Comparison of ENCODE assay signal across 11 cellular contexts in the genomic region with DNA sequence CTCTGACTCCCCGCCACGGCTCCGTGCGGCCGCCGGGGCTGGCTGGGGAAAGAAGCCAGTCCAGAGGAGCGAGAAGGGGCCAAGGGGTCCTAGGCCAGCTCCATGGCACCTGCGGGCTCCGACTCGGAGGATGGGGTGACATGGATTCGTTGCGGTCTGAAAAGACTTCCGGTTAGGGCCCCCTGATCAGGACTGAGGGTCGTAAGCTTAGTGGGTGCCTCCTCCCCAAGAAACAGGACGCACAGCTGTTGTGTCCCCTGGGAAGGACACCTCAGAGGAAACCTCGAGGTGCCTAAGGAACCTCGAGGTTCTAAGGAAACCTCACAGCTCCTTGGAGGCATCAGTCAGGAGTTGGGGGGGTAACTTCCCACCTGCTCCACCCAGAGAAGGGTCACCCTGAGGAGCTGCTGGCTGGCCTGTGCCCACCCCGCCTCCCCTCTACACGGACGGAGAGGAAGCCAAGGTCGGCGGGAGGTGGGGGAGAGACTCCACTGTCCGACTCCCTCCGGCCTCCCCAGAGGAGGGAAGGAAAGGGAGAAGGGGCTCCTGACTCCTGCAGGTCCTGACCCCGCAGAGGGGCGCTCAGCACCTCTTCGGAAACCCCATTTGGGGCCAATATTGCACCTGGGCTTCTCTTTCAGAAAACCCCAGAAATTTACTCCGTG. TPM values are rescaled to one million over a fixed set of nuclear protein-coding genes. Genes with fewer than 3 reads are reported as not detected.
A peak's percentile ranks its signal among the peaks of the same experiment; 100 is the strongest.
DNase-seq lines count a peak whose midpoint lies in the region; TF ChIP-seq lines count a peak whose summit lies in the region.
"Had no signal": no experiment of that assay in that cellular context is flagged by ENCODE, and none has a peak within 500 bp of the region (broad histone marks: within the 10 kb centered on the region; RNA-seq: fewer than 3 reads in every experiment).

No MANE protein-coding gene starts in this region.

- H3K4me3 ChIP-seq in GM23248: peak overlapping the region; percentile 58; the same call in 1 of the 2 replicates
- H3K4me3 ChIP-seq in Peyer's patch: peak overlapping the region in 3 of 4 donors; percentile 44 to 54 (median 54)
- H3K4me3 ChIP-seq in iPS-18a (ENCODE audit: low read length): peak overlapping the region; percentile 59
- peak overlapping the region; percentile 61 for H3K4me3 ChIP-seq in smooth muscle cell

- H3K4me2 ChIP-seq in GM23248 (ENCODE audit: unreplicated experiment): no peak overlapping the region
- peak overlapping the region; percentile 93 for H3K4me2 ChIP-seq in smooth muscle cell

- 30 to 33% methylated on average over 24 to 26 of the region's 28 CpGs for WGBS in GM23248 (ENCODE audit: low coverage in 1 of 2, low lambda C conversion rate in 2 of 2, missing lambda C conversion rate in 2 of 2), 2 experiments
- 45% methylated on average over 28 of the region's 28 CpGs for whole genome bisulfite sequencing in smooth muscle cell (ENCODE audit: low lambda C conversion rate)

- in situ Hi-C loops in GM23248 (cut with MboI): no loop called here

- H3F3A ChIP-seq in GM23248 (ENCODE audit: insufficient read depth): no peaks in the 10 kb centered on the region
- no peaks in the 10 kb centered on the region for H3F3A ChIP-seq in smooth muscle cell (ENCODE audit: low read depth)

- no peak overlapping the region for H3K27ac ChIP-seq in GM23248
- no peak overlapping the region for H3K27ac ChIP-seq in Peyer's patch
- H3K27ac ChIP-seq in iPS-18a (ENCODE audit: low read length): no peak overlapping the region
- no peak overlapping the region for H3K27ac ChIP-seq in smooth muscle cell (ENCODE audit: low read depth)
- H3K27ac ChIP-seq: tibial artery had no signal

- TF ChIP-seq POLR2A in Peyer's patch (IDR thresholded peaks at IDR 0.05): no peak

- no peaks in the 10 kb centered on the region for H4K20me1 ChIP-seq in GM23248 (ENCODE audit: insufficient read depth)
- no peaks in the 10 kb centered on the region for H4K20me1 ChIP-seq in smooth muscle cell (ENCODE audit: low read depth)

- no peaks in the 10 kb centered on the region for H3K9me2 ChIP-seq in GM23248 (ENCODE audit: insufficient read depth)

- H3K4me1 ChIP-seq in GM23248 (ENCODE audit: insufficient read depth): peaks cover 13% of the 10 kb centered on the region
- peaks cover 2 to 17% (median 8%) of the 10 kb centered on the region in 4 donors for H3K4me1 ChIP-seq in Peyer's patch
- H3K4me1 ChIP-seq in iPS-18a (ENCODE audit: control insufficient read depth, low read depth, low read length): peaks cover 16% of the 10 kb centered on the region
- H3K4me1 ChIP-seq in smooth muscle cell (ENCODE audit: low read depth): peaks cover 16% of the 10 kb centered on the region

- H3K79me2 ChIP-seq in GM23248 (ENCODE audit: insufficient read depth) (no peaks in the 10 kb centered on the region), smooth muscle cell (ENCODE audit: low read depth) (no peaks in the 10 kb centered on the region)

- H3K36me3 ChIP-seq in GM23248 (ENCODE audit: low read depth): no peaks in the 10 kb centered on the region
- no peaks in the 10 kb centered on the region for H3K36me3 ChIP-seq in Peyer's patch
- H3K36me3 ChIP-seq in iPS-18a (ENCODE audit: control insufficient read depth, low read depth, low read length): no peaks in the 10 kb centered on the region
- no peaks in the 10 kb centered on the region for H3K36me3 ChIP-seq in smooth muscle cell (ENCODE audit: low read depth)
- H3K36me3 ChIP-seq: tibial artery had no signal

- H3K9me3 ChIP-seq in GM23248 (ENCODE audit: low read depth) (no peaks in the 10 kb centered on the region), Peyer's patch (no peaks in the 10 kb centered on the region), iPS-18a (ENCODE audit: control insufficient read depth, low read depth, low read length) (no peaks in the 10 kb centered on the region), smooth muscle cell (replicated peaks; ENCODE audit: low read depth) (no peaks in the 10 kb centered on the region)
- H3K9me3 ChIP-seq: tibial artery had no signal

- no peak overlapping the region for H3K9ac ChIP-seq in GM23248
- H3K9ac ChIP-seq in iPS-18a (ENCODE audit: low read length): no peak overlapping the region
- H3K9ac ChIP-seq in smooth muscle cell (ENCODE audit: low read depth): no peak overlapping the region

- DNase-seq in GM23248: no peak
- peak in 1 of 3 donors; percentile 19 for DNase-seq in Peyer's patch
- no peak for DNase-seq in smooth muscle cell (lab: John Stamatoyannopoulos, UW; ENCODE audit: unreplicated experiment)
- no peak for DNase-seq in NCI-H2029 treated with DMSO at 0.1 percent for 48 hours (lab: John Stamatoyannopoulos, UW)
- DNase-seq in T-helper 2 cell: no peak
- no peak for DNase-seq in T-helper 1 cell
- DNase-seq: DMS79, NCI-H1436, tibial artery had no signal

- H2AFZ ChIP-seq in GM23248: no peak overlapping the region; the same call in 1 of the 2 replicates
- H2AFZ ChIP-seq in smooth muscle cell (ENCODE audit: low read depth): no peak overlapping the region

- H3K27me3 ChIP-seq in GM23248 (replicated peaks; ENCODE audit: insufficient read depth): peaks cover 27% of the 10 kb centered on the region
- peaks cover 0 to 13% of the 10 kb centered on the region in 2 donors for H3K27me3 ChIP-seq in Peyer's patch
- peaks cover 34% of the 10 kb centered on the region for H3K27me3 ChIP-seq in iPS-18a (ENCODE audit: control insufficient read depth, insufficient read depth, low read length)
- peaks cover 28% of the 10 kb centered on the region for H3K27me3 ChIP-seq in smooth muscle cell (ENCODE audit: low read depth)

- no peak for TF ChIP-seq CTCF in Peyer's patch (IDR thresholded peaks at IDR 0.05)
- TF ChIP-seq CTCF in smooth muscle cell (IDR thresholded peaks at IDR 0.05; ENCODE audit: borderline replicate concordance, insufficient read depth, poor library complexity, severe bottlenecking): no peak

RNA-seq across cellular contexts. Expression of gene ATP12A, which starts 0.8 kb away (rescaled TPM):
- not detected in 2 replicates for total RNA-seq in GM23248 (2014; rRNA removed; shearing (Covaris generic))
- polyA plus RNA-seq in GM23248 (2016; fragmentation: Nextera tagmentation; extraction: Ambion mirVana) (not detected in 2 replicates), smooth muscle cell (0.63 TPM in 1 of 2 replicates, not detected in the other)
- total RNA-seq in Peyer's patch (not detected), smooth muscle cell (0.67 and 0.72 TPM in 2 replicates)
- total RNA-seq: pulmonary artery endothelial cell had no signal
